Comparison of ENCODE assay signal across 8 cellular contexts in the genomic region with DNA sequence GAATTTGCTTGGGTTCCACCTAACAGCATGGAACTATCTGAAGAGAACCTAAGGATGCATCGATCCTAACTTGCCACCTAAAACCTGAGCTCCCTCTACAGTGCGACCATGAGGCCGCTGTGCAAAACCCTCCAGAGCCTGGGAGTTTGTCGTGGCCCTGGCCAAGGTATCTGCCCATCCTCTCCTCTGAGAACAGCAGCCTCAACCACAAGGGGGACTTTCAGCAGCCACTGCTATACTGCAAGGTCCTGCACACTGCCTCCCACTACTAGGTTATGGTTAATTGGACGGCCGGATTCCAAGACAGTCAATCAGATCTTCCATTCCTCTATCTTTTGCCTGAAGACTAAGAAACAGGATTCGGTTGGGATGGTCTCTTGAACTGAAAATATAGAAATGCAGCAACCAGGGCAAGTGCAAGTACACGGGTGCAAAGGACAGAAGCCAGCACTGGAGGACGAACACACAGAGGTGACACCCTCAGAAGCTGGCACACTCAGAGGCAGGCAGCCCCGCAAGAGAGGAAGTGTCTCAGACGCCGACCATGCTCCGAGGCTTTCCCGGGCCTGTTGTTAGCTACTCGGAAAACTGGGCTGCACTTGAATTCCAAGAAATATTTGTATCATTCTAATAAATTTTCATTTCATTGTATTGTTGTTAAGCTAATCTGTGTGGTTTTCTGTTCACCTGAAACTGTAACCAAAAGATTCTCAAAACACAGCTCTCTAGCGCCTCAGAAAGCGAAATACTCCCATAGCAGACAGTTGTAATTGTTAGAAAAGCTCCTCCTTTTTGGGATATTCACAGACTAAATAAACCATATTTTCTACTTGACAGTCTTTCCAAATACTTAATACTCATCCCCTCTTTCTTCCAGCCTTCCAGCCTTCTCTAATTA.
DNase-seq lines count a peak whose midpoint lies in the region; ATAC-seq lines count a peak whose summit lies in the region.

No MANE protein-coding gene starts in this region.

- no peak for ATAC-seq in HG03196 (IDR thresholded peaks at IDR 0.05; ENCODE audit: unreplicated experiment)

- peak; percentile 41 for DNase-seq in LHCN-M2 (ENCODE audit: low read depth)
- DNase-seq in activated T-cell treated with anti-CD3 and anti-CD28 coated beads for 4 hours, result peak; percentile 25
- DNase-seq in glomerular visceral epithelial cell (ENCODE audit: extremely low spot score), result peak; percentile 77
- DNase-seq in stimulated activated CD4-positive, alpha-beta T cell treated with anti-CD3 and anti-CD28 coated beads, Interleukin-4, amount 100 ng/mL, for 24 hours, result peak; percentile 43
- no peak for DNase-seq in NCI-H1436 treated with DMSO at 0.1 percent for 48 hours (lab: John Stamatoyannopoulos, UW)
- DNase-seq in NCI-H1105 treated with DMSO at 0.1 percent for 48 hours (lab: John Stamatoyannopoulos, UW), result no peak
- DNase-seq in middle frontal gyrus (ENCODE audit: extremely low spot score, low spot score), result no peak

Comparison
In these comparisons a context has a peak if more than half of its experiments do, and no peak if none do; other contexts are left out.
1. DNase-seq: peak in LHCN-M2 (single experiment), activated T-cell treated with anti-CD3 and anti-CD28 coated beads for 4 hours (single experiment), glomerular visceral epithelial cell (single experiment) and stimulated activated CD4-positive, alpha-beta T cell treated with anti-CD3 and anti-CD28 coated beads, Interleukin-4, amount 100 ng/mL, for 24 hours (single experiment); none in NCI-H1436 treated with DMSO at 0.1 percent for 48 hours (single experiment), NCI-H1105 treated with DMSO at 0.1 percent for 48 hours (single experiment) and middle frontal gyrus (single experiment).